ENCODE assay signal across 18 cellular contexts in the genomic region with DNA sequence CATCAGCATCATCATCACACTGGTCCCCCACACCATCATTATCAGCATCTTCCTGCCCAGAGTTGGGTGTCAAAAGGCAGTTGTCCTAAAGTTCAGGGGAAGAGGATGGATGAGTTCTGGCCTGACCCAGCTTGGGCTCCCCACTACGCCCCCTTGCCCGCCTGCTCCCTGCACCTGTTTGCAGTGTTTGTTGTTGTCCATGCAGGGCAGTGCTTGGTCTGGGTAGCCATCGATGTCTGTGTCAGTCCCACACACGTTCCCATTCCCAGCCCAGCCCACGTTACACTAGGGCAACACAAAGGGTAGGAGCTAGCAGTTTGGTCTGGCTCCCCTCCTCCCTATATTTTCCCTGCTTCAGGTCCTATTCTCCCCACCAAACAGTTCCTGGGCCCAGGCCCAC. TPM values are rescaled to one million over a fixed set of nuclear protein-coding genes. Genes with fewer than 3 reads are reported as not detected.
DNase-seq lines count a peak whose midpoint lies in the region; TF ChIP-seq lines count a peak whose summit lies in the region.
"Had no signal": no experiment of that assay in that cellular context is flagged by ENCODE, and none has a peak within 500 bp of the region (broad histone marks: within the 10 kb centered on the region; RNA-seq: fewer than 3 reads in every experiment).

No MANE protein-coding gene starts in this region.

- DNase-seq in RWPE1 (ENCODE audit: low spot score) (no peak), endothelial cell (ENCODE audit: low spot score) (no peak), spleen (peak; percentile 39), tibial artery (no peak)
- DNase-seq in effector CD4-positive, alpha-beta T cell, result no peak
- DNase-seq: C1 segment of cervical spinal cord, DMS79, IMR-90, NCI-H1417, NCI-H187, NCI-H2107, NCI-H2227 treated with DMSO at 0.1 percent for 48 hours, NCI-H510A treated with DMSO at 0.1 percent for 48 hours, NCI-H774, SHP77 had no signal

- peaks cover 24% of the 10 kb centered on the region for H3K36me3 Mint-ChIP-seq in endothelial cell (ENCODE audit: low read depth, unreplicated experiment)

- TF ChIP-seq CTCF in RWPE1 (conservative IDR thresholded peaks at IDR 0.05; ENCODE audit: low read depth) (no peak), endothelial cell (IDR thresholded peaks at IDR 0.05; ENCODE audit: unreplicated experiment) (no peak), spleen (IDR thresholded peaks at IDR 0.05 in 8 of 11, conservative IDR thresholded peaks at IDR 0.05 in 3 of 11) (no peak), tibial artery (IDR thresholded peaks at IDR 0.05) (no peak)

- H3K27ac Mint-ChIP-seq in endothelial cell (ENCODE audit: unreplicated experiment), result no peak overlapping the region

- H3K9me3 Mint-ChIP-seq in endothelial cell (ENCODE audit: unreplicated experiment), result no peaks in the 10 kb centered on the region
- H3K9me3 Mint-ChIP-seq: CD8-positive, alpha-beta memory T cell had no signal

- H3K4me3 Mint-ChIP-seq in endothelial cell (ENCODE audit: unreplicated experiment), result peak overlapping the region; percentile 25
- H3K4me3 Mint-ChIP-seq: CD8-positive, alpha-beta memory T cell had no signal

- H3K4me1 ChIP-seq in spleen (peaks cover 0 to 13% (median 6%) of the 10 kb centered on the region in 6 donors), tibial artery (peaks cover 0 to 4% (median 2%) of the 10 kb centered on the region in 4 donors)

- peaks cover 0 to 10% (median 0%) of the 10 kb centered on the region in 6 donors for H3K36me3 ChIP-seq in spleen
- H3K36me3 ChIP-seq in tibial artery, result peaks cover 0 to 49% (median 37%) of the 10 kb centered on the region in 3 donors

- H3K4me1 Mint-ChIP-seq in endothelial cell (ENCODE audit: unreplicated experiment), result peaks cover 6% of the 10 kb centered on the region
- H3K4me1 Mint-ChIP-seq: CD8-positive, alpha-beta memory T cell had no signal

- POLR2A ChIA-PET in RWPE1 (lab: Yijun Ruan, JAX; ENCODE audit: low non-redundant PET), result no interaction called here

- peak overlapping the region; percentile 37 for H3K27ac ChIP-seq in RWPE1
- H3K27ac ChIP-seq in spleen, result no peak overlapping the region
- no peak overlapping the region for H3K27ac ChIP-seq in tibial artery
- H3K27ac ChIP-seq: SK-N-MC had no signal

- no peaks in the 10 kb centered on the region for H3K27me3 ChIP-seq in spleen (replicated peaks in 1 of 7)
- H3K27me3 ChIP-seq in tibial artery, result no peaks in the 10 kb centered on the region

- TF ChIP-seq POLR2A in spleen (IDR thresholded peaks at IDR 0.05), result no peak

- peaks cover 22% of the 10 kb centered on the region for H3K27me3 Mint-ChIP-seq in endothelial cell (ENCODE audit: unreplicated experiment)
- H3K27me3 Mint-ChIP-seq: CD8-positive, alpha-beta memory T cell had no signal

- intact Hi-C loops in spleen (cut with DNase I; ENCODE audit: low total_unique reads) (no loop called here), tibial artery (cut with DNase I; ENCODE audit: low total_unique reads) (no loop called here)

- WGBS in spleen, 5 donors, result 84 to 97% (median 93%) methylated on average over 4 to 5 of the region's 5 CpGs

- CTCF ChIA-PET in RWPE1 (lab: Yijun Ruan, JAX), result no interaction called here

- no peaks in the 10 kb centered on the region for H3K9me3 ChIP-seq in spleen
- H3K9me3 ChIP-seq in tibial artery, result no peaks in the 10 kb centered on the region

- no peak overlapping the region for H3K4me3 ChIP-seq in spleen
- no peak overlapping the region for H3K4me3 ChIP-seq in tibial artery
- H3K4me3 ChIP-seq: SK-N-MC had no signal

RNA-seq across cellular contexts. Expression of gene THBS3, which starts 6.8 kb away (rescaled TPM):
- total RNA-seq in endothelial cell (ENCODE audit: unreplicated experiment) (35.5 TPM), spleen (10 to 100 TPM; 14.3 to 22.6 (median 20.5) TPM)
- 10 to 100 TPM; 10.2 to 31.2 (median 27.7) TPM for polyA plus RNA-seq in spleen

RNA-seq across cellular contexts. Expression of gene MTX1, which starts 7.6 kb away (rescaled TPM):
- total RNA-seq in endothelial cell (ENCODE audit: unreplicated experiment), result 38.8 TPM
- 10 to 100 TPM; 28.2 to 40.9 (median 33.2) TPM for total RNA-seq in spleen
- 10 to 100 TPM; 43.7 to 48.4 (median 44.5) TPM for polyA plus RNA-seq in spleen

RNA-seq across cellular contexts. Expression of gene TRIM46, which starts 27.3 kb away (rescaled TPM):
- total RNA-seq in endothelial cell (ENCODE audit: unreplicated experiment), result 8.5 TPM
- 1 to 10 TPM in 6 of 7 donors, under 1 TPM in 1; 0.83 to 3.6 (median 1.6) TPM for total RNA-seq in spleen
- under 1 TPM; 0.35 to 0.77 (median 0.46) TPM for polyA plus RNA-seq in spleen
- total RNA-seq: HT-29 had no signal

RNA-seq across cellular contexts. Expression of gene KRTCAP2, which starts 27.8 kb away (rescaled TPM):
- 173 TPM for total RNA-seq in endothelial cell (ENCODE audit: unreplicated experiment)
- total RNA-seq in spleen, result 100 to 1,000 TPM; 113 to 154 (median 136) TPM
- polyA plus RNA-seq in spleen, result 100 to 1,000 TPM; 193 to 203 (median 200) TPM

RNA-seq across cellular contexts. Expression of gene ENTREP3, which starts 54.4 kb away (rescaled TPM):
- total RNA-seq in endothelial cell (ENCODE audit: unreplicated experiment) (54.1 TPM), spleen (10 to 100 TPM in 6 of 7 donors, 1 to 10 TPM in 1; 9.9 to 19.3 (median 15.6) TPM)
- 10 to 100 TPM in 1 of 3 donors, 1 to 10 TPM in 2; 6.5 to 13.2 (median 9.4) TPM for polyA plus RNA-seq in spleen
